In genomic region chr5:140400730-140401361, GRCh38 we compare ENCODE assay signal across 8 cellular contexts. TPM values are rescaled to one million over a fixed set of nuclear protein-coding genes. Genes with fewer than 3 reads are reported as not detected.
A peak's percentile ranks its signal among the peaks of the same experiment; 100 is the strongest.
DNase-seq lines count a peak whose midpoint lies in the region; ATAC-seq, FAIRE-seq and TF ChIP-seq lines count a peak whose summit lies in the region.

No MANE protein-coding gene starts in this region.

- no peaks in the 10 kb centered on the region for H3K9me3 Mint-ChIP-seq in T-helper 2 cell treated with Interferon-gamma antibody and Interleukin-4, amounts not matched to agents 5 μg/mL and 100 μg/mL, for 36 hours

- H3K27me3 ChIP-seq in ascending aorta = no peaks in the 10 kb centered on the region
- no peaks in the 10 kb centered on the region for H3K27me3 ChIP-seq in uterus

- TF ChIP-seq POLR2A in uterus (IDR thresholded peaks at IDR 0.05) = peak in 1 of 2 donors; percentile 56

- no peak overlapping the region for H3K27ac Mint-ChIP-seq in T-helper 2 cell treated with Interferon-gamma antibody and Interleukin-4, amounts not matched to agents 5 μg/mL and 100 μg/mL, for 36 hours

- peak; percentile 63 for ATAC-seq in HG02970 (IDR thresholded peaks at IDR 0.05; ENCODE audit: low FRiP score, unreplicated experiment)

- no peak for TF ChIP-seq CTCF in ascending aorta (IDR thresholded peaks at IDR 0.05)
- TF ChIP-seq CTCF in uterus (IDR thresholded peaks at IDR 0.05) = peak in 1 of 4 experiments; percentile 2

- H3K4me1 Mint-ChIP-seq in T-helper 2 cell treated with Interferon-gamma antibody and Interleukin-4, amounts not matched to agents 5 μg/mL and 100 μg/mL, for 36 hours (ENCODE audit: low read depth) = peaks cover 28% of the 10 kb centered on the region

- peak; percentile 29 for FAIRE-seq in GM18507 (lab: Jason Lieb, UNC)

- no peak overlapping the region for H3K4me3 Mint-ChIP-seq in T-helper 2 cell treated with Interferon-gamma antibody and Interleukin-4, amounts not matched to agents 5 μg/mL and 100 μg/mL, for 36 hours

- H3K27ac ChIP-seq in ascending aorta = peak overlapping the region; percentile 92 to 98
- peak overlapping the region; percentile 93 to 96 for H3K27ac ChIP-seq in uterus

- H3K27me3 Mint-ChIP-seq in T-helper 2 cell treated with Interferon-gamma antibody and Interleukin-4, amounts not matched to agents 5 μg/mL and 100 μg/mL, for 36 hours (ENCODE audit: low read depth) = no peaks in the 10 kb centered on the region

- intact Hi-C loops in ascending aorta (cut with DNase I) = loop anchor here (1.0 to 5.0 kb wide), 8 partner anchors 106 to 294 kb away; partner anchors contain the start of genes APBB3, CYSTM1, HARS1 and HARS2
- intact Hi-C loops in uterus (cut with DNase I; ENCODE audit: low total_unique reads) = no loop called here

- H3K36me3 ChIP-seq in ascending aorta (no peaks in the 10 kb centered on the region), uterus (no peaks in the 10 kb centered on the region)

- DNase-seq in GM18507 (ENCODE audit: extremely low spot score, insufficient read length, low read depth) = peak; percentile 73
- DNase-seq in NCI-H187 treated with DMSO at 0.1 percent for 48 hours (lab: John Stamatoyannopoulos, UW) = peak; percentile 79
- peak; percentile 87 for DNase-seq in T-helper 2 cell treated with Interferon-gamma antibody and Interleukin-4, amounts not matched to agents 5 μg/mL and 100 μg/mL, for 36 hours (ENCODE audit: low spot score)
- peak; percentile 75 to 93 for DNase-seq in ascending aorta (ENCODE audit: low spot score in 2 of 2)
- DNase-seq in hepatic stellate cell (ENCODE audit: low spot score) = peak; percentile 94
- peak; percentile 85 for DNase-seq in pulmonary artery endothelial cell (ENCODE audit: low read depth, low spot score)
- DNase-seq in uterus = peak; percentile 91 to 95

- H3K9me3 ChIP-seq in ascending aorta = no peaks in the 10 kb centered on the region
- H3K9me3 ChIP-seq in uterus = no peaks in the 10 kb centered on the region

- H3K4me1 ChIP-seq in ascending aorta = peaks cover 4 to 31% of the 10 kb centered on the region in 2 donors
- H3K4me1 ChIP-seq in uterus = peaks cover 11 to 18% of the 10 kb centered on the region in 2 donors

- H3K36me3 Mint-ChIP-seq in T-helper 2 cell treated with Interferon-gamma antibody and Interleukin-4, amounts not matched to agents 5 μg/mL and 100 μg/mL, for 36 hours (ENCODE audit: low read depth) = peaks cover 14% of the 10 kb centered on the region

- peak overlapping the region; percentile 77 to 81 for H3K4me3 ChIP-seq in ascending aorta
- peak overlapping the region; percentile 77 to 81 for H3K4me3 ChIP-seq in uterus

RNA-seq across cellular contexts. Expression of gene ANKHD1, which starts 0.8 kb away (rescaled TPM):
- 73.4 TPM for total RNA-seq in ascending aorta
- 59.8 and 89.8 TPM in 2 replicates for total RNA-seq in pulmonary artery endothelial cell
- total RNA-seq in uterus = 100 to 1,000 TPM; 106 to 200 (median 161) TPM

RNA-seq across cellular contexts. Expression of gene SLC4A9, which starts 40.9 kb away (rescaled TPM):
- total RNA-seq in ascending aorta (not detected), pulmonary artery endothelial cell (not detected in 2 replicates), uterus (under 1 TPM in 1 of 4 donors, not detected in 3; 0.12 TPM)

RNA-seq across cellular contexts. Expression of gene HBEGF, which starts 54.4 kb away (rescaled TPM):
- total RNA-seq in ascending aorta = 3.0 TPM
- 16.6 and 24.3 TPM in 2 replicates for total RNA-seq in pulmonary artery endothelial cell
- total RNA-seq in uterus = 10 to 100 TPM in 2 of 4 donors, 1 to 10 TPM in 1, under 1 TPM in 1; 0.77 to 24.4 (median 8.4) TPM

Comparison
In these comparisons a context has a peak if more than half of its experiments do, and no peak if none do; other contexts are left out.
1. Peak in every context shown above with its lines: DNase-seq, ATAC-seq, H3K4me3 ChIP-seq and H3K27ac ChIP-seq.